7 cellular contexts compared by ENCODE assay signal in genomic region chr1:144490394-144490793, GRCh38. TPM values are rescaled to one million over a fixed set of nuclear protein-coding genes. Genes with fewer than 3 reads are reported as not detected.
DNase-seq lines count a peak whose midpoint lies in the region; ATAC-seq and TF ChIP-seq lines count a peak whose summit lies in the region.
"Not testable (repeated sequence)": the region's sequence is repeated elsewhere in the genome, so short reads cannot be mapped to it uniquely, and the experiment has no call there.

No MANE protein-coding gene starts in this region.

- peak overlapping the region in 2 of 3 donors; percentile 31 to 74 for H3K4me3 Mint-ChIP-seq in T-cell
- H3K4me3 Mint-ChIP-seq in activated CD8-positive, alpha-beta memory T cell treated with anti-CD3 and anti-CD28 coated beads, Interleukin-2, amount 10 ng/mL, durations not matched to agents 7 days and 5 days, result peak overlapping the region; percentile 47

- peak overlapping the region in 1 of 2 donors; percentile 66 for H3K27ac Mint-ChIP-seq in T-cell
- not testable (repeated sequence) for H3K27ac Mint-ChIP-seq in activated CD8-positive, alpha-beta memory T cell treated with anti-CD3 and anti-CD28 coated beads, Interleukin-2, amount 10 ng/mL, durations not matched to agents 7 days and 5 days

- not testable (repeated sequence) for H3K4me1 Mint-ChIP-seq in T-cell; activated CD8-positive, alpha-beta memory T cell treated with anti-CD3 and anti-CD28 coated beads, Interleukin-2, amount 10 ng/mL, durations not matched to agents 7 days and 5 days

- peak overlapping the region; percentile 24; the same call in 1 of the 2 replicates for H3K9ac ChIP-seq in ES-I3 (ENCODE audit: low read depth, low read length)
- not testable (repeated sequence) for H3K9ac ChIP-seq in smooth muscle cell (ENCODE audit: low read depth)

- not testable (repeated sequence) for H3K79me2 ChIP-seq in smooth muscle cell (ENCODE audit: low read depth)

- not testable (repeated sequence) for H3K27me3 Mint-ChIP-seq in T-cell; activated CD8-positive, alpha-beta memory T cell treated with anti-CD3 and anti-CD28 coated beads, Interleukin-2, amount 10 ng/mL, durations not matched to agents 7 days and 5 days

- not testable (repeated sequence) for H4K20me1 ChIP-seq in smooth muscle cell (ENCODE audit: low read depth)

- CTCF ChIA-PET in T-cell (lab: Charles Lee); activated CD8-positive, alpha-beta memory T cell treated with anti-CD3 and anti-CD28 coated beads, Interleukin-2, amount 10 ng/mL, durations not matched to agents 7 days and 5 days (lab: Charles Lee): not testable (repeated sequence)

- POLR2A ChIA-PET in T-cell (lab: Charles Lee), result not testable (repeated sequence)

- H3K36me3 Mint-ChIP-seq in T-cell; activated CD8-positive, alpha-beta memory T cell treated with anti-CD3 and anti-CD28 coated beads, Interleukin-2, amount 10 ng/mL, durations not matched to agents 7 days and 5 days: not testable (repeated sequence)

- DNase-seq in T-cell (peak in 26 of 34 experiments; percentile 0 to 33 (median 3)), islet precursor cell (peak; percentile 45)
- DNase-seq in activated CD8-positive, alpha-beta memory T cell treated with anti-CD3 and anti-CD28 coated beads, Interleukin-2, amount 10 ng/mL, durations not matched to agents 7 days and 5 days, result peak; percentile 40
- peak; percentile 28 for DNase-seq in activated naive CD4-positive, alpha-beta T cell treated with anti-CD3 and anti-CD28 coated beads, Interleukin-2, amount 50 U/mL, for 16 hours
- DNase-seq in effector CD4-positive, alpha-beta T cell, result peak; percentile 2
- DNase-seq in smooth muscle cell (lab: John Stamatoyannopoulos, UW; ENCODE audit: unreplicated experiment), result not testable (repeated sequence)

- H2AFZ ChIP-seq in smooth muscle cell (ENCODE audit: low read depth), result not testable (repeated sequence)

- H3K27me3 ChIP-seq in smooth muscle cell (ENCODE audit: low read depth), result not testable (repeated sequence)

- 10% methylated on average over 14 of the region's 18 CpGs for WGBS in smooth muscle cell (ENCODE audit: low lambda C conversion rate)

- not testable (repeated sequence) for H3K27ac ChIP-seq in smooth muscle cell (ENCODE audit: low read depth)

- not testable (repeated sequence) for H3K4me1 ChIP-seq in ES-I3 (ENCODE audit: insufficient read depth, low read length); smooth muscle cell (ENCODE audit: low read depth)

- H3F3A ChIP-seq in smooth muscle cell (ENCODE audit: low read depth), result not testable (repeated sequence)

- TF ChIP-seq CTCF in smooth muscle cell (IDR thresholded peaks at IDR 0.05; ENCODE audit: borderline replicate concordance, insufficient read depth, poor library complexity, severe bottlenecking), result not testable (repeated sequence)

- H3K9me3 Mint-ChIP-seq in T-cell; activated CD8-positive, alpha-beta memory T cell treated with anti-CD3 and anti-CD28 coated beads, Interleukin-2, amount 10 ng/mL, durations not matched to agents 7 days and 5 days (ENCODE audit: low read depth): not testable (repeated sequence)

- peak overlapping the region; percentile 32 for H3K4me3 ChIP-seq in smooth muscle cell

- peak in 3 of 4 experiments; percentile 35 to 60 (median 52) for ATAC-seq in T-cell (replicated peaks in 1 of 4)
- not testable (repeated sequence) for ATAC-seq in activated CD8-positive, alpha-beta memory T cell treated with anti-CD3 and anti-CD28 coated beads, Interleukin-2, amount 10 ng/mL, durations not matched to agents 7 days and 5 days

- H3K4me2 ChIP-seq in smooth muscle cell, result peak overlapping the region; percentile 65

- not testable (repeated sequence) for H3K36me3 ChIP-seq in ES-I3 (ENCODE audit: insufficient read depth, low read length); smooth muscle cell (ENCODE audit: low read depth)

- not testable (repeated sequence) for H3K9me3 ChIP-seq in ES-I3 (ENCODE audit: control insufficient read depth, insufficient read depth, low read length); smooth muscle cell (replicated peaks; ENCODE audit: low read depth)

RNA-seq across cellular contexts. Expression of gene NBPF15, which starts 28.9 kb away (rescaled TPM):
- 100 to 1,000 TPM in 4 of 5 donors, 10 to 100 TPM in 1; 84.7 to 178 (median 149) TPM for total RNA-seq in T-cell
- total RNA-seq in activated CD8-positive, alpha-beta memory T cell treated with anti-CD3 and anti-CD28 coated beads, Interleukin-2, amount 10 ng/mL, durations not matched to agents 7 days and 5 days, result 10 to 100 TPM; 28.9 to 36.9 TPM
- total RNA-seq in smooth muscle cell, result 18.5 and 23.2 TPM in 2 replicates
- polyA plus RNA-seq in smooth muscle cell, result 22.4 and 23.7 TPM in 2 replicates
